Comparison of ENCODE assay signal across 8 cellular contexts in genomic region chr10:75108684-75109458, GRCh38. TPM values are rescaled to one million over a fixed set of nuclear protein-coding genes. Genes with fewer than 3 reads are reported as not detected.
DNase-seq lines count a peak whose midpoint lies in the region; ATAC-seq and TF ChIP-seq lines count a peak whose summit lies in the region.

No MANE protein-coding gene starts in this region.

- no peaks in the 10 kb centered on the region for H3K36me3 Mint-ChIP-seq in natural killer cell treated with Interleukin-12 subunit alpha and Interleukin-12 subunit beta and Interleukin-15 and Interleukin-18, amount 100 ng/mL, for 72 hours

- H3K27me3 Mint-ChIP-seq in natural killer cell treated with Interleukin-12 subunit alpha and Interleukin-12 subunit beta and Interleukin-15 and Interleukin-18, amount 100 ng/mL, for 72 hours, result no peaks in the 10 kb centered on the region

- peak overlapping the region; percentile 94 to 95 for H3K27ac Mint-ChIP-seq in natural killer cell treated with Interleukin-12 subunit alpha and Interleukin-12 subunit beta and Interleukin-15 and Interleukin-18, amount 100 ng/mL, for 72 hours

- DNase-seq in NCI-H146 (lab: John Stamatoyannopoulos, UW), result peak; percentile 49
- no peak for DNase-seq in NCI-H146 treated with DMSO at 0.1 percent for 48 hours (lab: John Stamatoyannopoulos, UW; ENCODE audit: unreplicated experiment)
- peak; percentile 48 for DNase-seq in cerebellar cortex (ENCODE audit: low spot score)
- DNase-seq in natural killer cell treated with Interleukin-12 subunit alpha and Interleukin-12 subunit beta and Interleukin-15 and Interleukin-18, amount 100 ng/mL, for 72 hours (ENCODE audit: low spot score), result no peak
- no peak for DNase-seq in C1 segment of cervical spinal cord (lab: John Stamatoyannopoulos, UW)

- H3K9me3 Mint-ChIP-seq in natural killer cell treated with Interleukin-12 subunit alpha and Interleukin-12 subunit beta and Interleukin-15 and Interleukin-18, amount 100 ng/mL, for 72 hours, result peaks cover 3% of the 10 kb centered on the region

- peak overlapping the region; percentile 90 for H3K4me3 Mint-ChIP-seq in natural killer cell treated with Interleukin-12 subunit alpha and Interleukin-12 subunit beta and Interleukin-15 and Interleukin-18, amount 100 ng/mL, for 72 hours

- TF ChIP-seq CTCF in LNCAP (IDR thresholded peaks at IDR 0.05), result peak; percentile 44

- peaks cover 31 to 45% of the 10 kb centered on the region in 2 donors for H3K4me1 Mint-ChIP-seq in natural killer cell treated with Interleukin-12 subunit alpha and Interleukin-12 subunit beta and Interleukin-15 and Interleukin-18, amount 100 ng/mL, for 72 hours (ENCODE audit: low read depth in 2 of 2)

- no peak for ATAC-seq in natural killer cell treated with Interleukin-12 subunit alpha and Interleukin-12 subunit beta and Interleukin-15 and Interleukin-18, amount 100 ng/mL, for 72 hours
- ATAC-seq in HG03196 (IDR thresholded peaks at IDR 0.05; ENCODE audit: unreplicated experiment) (no peak), GM18511 (IDR thresholded peaks at IDR 0.05; ENCODE audit: unreplicated experiment) (no peak)

RNA-seq across cellular contexts. Expression of gene SAMD8, which starts 2.6 kb away (rescaled TPM):
- total RNA-seq in natural killer cell treated with Interleukin-12 subunit alpha and Interleukin-12 subunit beta and Interleukin-15 and Interleukin-18, amount 100 ng/mL, for 72 hours, result 10 to 100 TPM; 20.9 to 23.5 TPM

Comparison
In these comparisons a context has a peak if more than half of its experiments do, and no peak if none do; other contexts are left out.
1. DNase-seq: peak in NCI-H146 (single experiment) and cerebellar cortex (single experiment); none in NCI-H146 treated with DMSO at 0.1 percent for 48 hours (single experiment), natural killer cell treated with Interleukin-12 subunit alpha and Interleukin-12 subunit beta and Interleukin-15 and Interleukin-18, amount 100 ng/mL, for 72 hours (single experiment) and C1 segment of cervical spinal cord (0 of 14).